12 cellular contexts compared by ENCODE assay signal in genomic region chr13:106318941-106319411, GRCh38.
DNase-seq lines count a peak whose midpoint lies in the region; ATAC-seq lines count a peak whose summit lies in the region.
"Had no signal": no experiment of that assay in that cellular context is flagged by ENCODE, and none has a peak within 500 bp of the region (broad histone marks: within the 10 kb centered on the region; RNA-seq: fewer than 3 reads in every experiment).

No MANE protein-coding gene starts in this region.

- no peak overlapping the region for H3K14ac ChIP-seq in neuronal stem cell (ENCODE audit: low read length)

- H3K4me2 ChIP-seq in neuronal stem cell (ENCODE audit: insufficient read depth, low read length, poor library complexity, severe bottlenecking): no peak overlapping the region

- no peak overlapping the region for H3K23ac ChIP-seq in neuronal stem cell (ENCODE audit: low read depth, low read length, poor library complexity)

- no peaks in the 10 kb centered on the region for H3K4me1 ChIP-seq in neuronal stem cell (ENCODE audit: control insufficient read depth in 2 of 2, insufficient read depth in 1 of 2, low read depth in 1 of 2, low read length in 2 of 2)

- no peak overlapping the region for H4K8ac ChIP-seq in neuronal stem cell (ENCODE audit: low read depth, low read length)

- H2BK5ac ChIP-seq in neuronal stem cell (ENCODE audit: low read length): no peak overlapping the region

- H3K4ac ChIP-seq in neuronal stem cell (ENCODE audit: low read length): no peak overlapping the region

- no peaks in the 10 kb centered on the region for H3K27me3 ChIP-seq in neuronal stem cell (ENCODE audit: control insufficient read depth in 3 of 3, insufficient read depth in 3 of 3, low read depth in 1 of 3, low read length in 3 of 3)

- WGBS in neuronal stem cell (ENCODE audit: extremely low coverage in 2 of 2, insufficient read length in 2 of 2, insufficient replicate concordance in 1 of 2), 2 donors: no CpG with 5 or more reads among the region's 4 CpGs

- H2AK5ac ChIP-seq in neuronal stem cell (ENCODE audit: low read depth, low read length): no peak overlapping the region

- no peak overlapping the region for H4K91ac ChIP-seq in neuronal stem cell (ENCODE audit: low read depth, low read length, poor library complexity)

- no peak overlapping the region for H3K18ac ChIP-seq in neuronal stem cell (ENCODE audit: low read length)

- H3K4me3 ChIP-seq in neuronal stem cell (ENCODE audit: low read length in 2 of 2): no peak overlapping the region

- ATAC-seq in GM19463 (IDR thresholded peaks at IDR 0.05; ENCODE audit: unreplicated experiment) (no peak), HG02588 (IDR thresholded peaks at IDR 0.05; ENCODE audit: unreplicated experiment) (no peak), HG03460 (IDR thresholded peaks at IDR 0.05; ENCODE audit: unreplicated experiment) (no peak)

- H2AFZ ChIP-seq in neuronal stem cell (ENCODE audit: low read length): peak overlapping the region; percentile 23

- peaks cover 10 to 23% of the 10 kb centered on the region in 2 donors for H3K9me3 ChIP-seq in neuronal stem cell (replicated peaks in 1 of 2; ENCODE audit: control insufficient read depth in 2 of 2, insufficient read depth in 1 of 2, low read depth in 1 of 2, low read length in 2 of 2)

- no peak overlapping the region for H3K9ac ChIP-seq in neuronal stem cell (ENCODE audit: low read depth, low read length, poor library complexity)

- no peak overlapping the region for H2BK12ac ChIP-seq in neuronal stem cell (ENCODE audit: low read length)

- no peak overlapping the region for H3K27ac ChIP-seq in neuronal stem cell (replicated peaks; ENCODE audit: low read length)

- H3K79me1 ChIP-seq in neuronal stem cell (ENCODE audit: low read depth, low read length): no peaks in the 10 kb centered on the region

- no peak overlapping the region for H2BK15ac ChIP-seq in neuronal stem cell (ENCODE audit: low read length)

- peak; percentile 15 for DNase-seq in ELF-1 (ENCODE audit: low read depth, low spot score)
- peak; percentile 6 for DNase-seq in NCI-H460 (ENCODE audit: extremely low read depth, low read depth)
- peak; percentile 40 to 93 for DNase-seq in dermis microvascular lymphatic vessel endothelial cell (ENCODE audit: low read depth in 2 of 2)
- no peak for DNase-seq in neuronal stem cell (ENCODE audit: low spot score)
- DNase-seq in NCI-H2081 treated with DMSO at 0.1 percent for 48 hours (lab: John Stamatoyannopoulos, UW): no peak
- DNase-seq: activated effector memory CD4-positive, alpha-beta T cell treated with Interleukin-2 at 50 U/mL for 16 hours; DND-41; NCI-H2029; occipital lobe had no signal

- no peak overlapping the region for H2BK120ac ChIP-seq in neuronal stem cell (ENCODE audit: low read depth, low read length)

- no peaks in the 10 kb centered on the region for H3K36me3 ChIP-seq in neuronal stem cell (replicated peaks in 1 of 2; ENCODE audit: control insufficient read depth in 2 of 2, insufficient read depth in 2 of 2, low read length in 2 of 2)

Comparison
In these comparisons a context has a peak if more than half of its experiments do, and no peak if none do; other contexts are left out.
1. DNase-seq: peak in ELF-1 (single experiment), NCI-H460 (single experiment) and dermis microvascular lymphatic vessel endothelial cell (2 of 2); none in neuronal stem cell (single experiment) and NCI-H2081 treated with DMSO at 0.1 percent for 48 hours (single experiment).